ENCODE assay signal across 8 cellular contexts in the genomic region with DNA sequence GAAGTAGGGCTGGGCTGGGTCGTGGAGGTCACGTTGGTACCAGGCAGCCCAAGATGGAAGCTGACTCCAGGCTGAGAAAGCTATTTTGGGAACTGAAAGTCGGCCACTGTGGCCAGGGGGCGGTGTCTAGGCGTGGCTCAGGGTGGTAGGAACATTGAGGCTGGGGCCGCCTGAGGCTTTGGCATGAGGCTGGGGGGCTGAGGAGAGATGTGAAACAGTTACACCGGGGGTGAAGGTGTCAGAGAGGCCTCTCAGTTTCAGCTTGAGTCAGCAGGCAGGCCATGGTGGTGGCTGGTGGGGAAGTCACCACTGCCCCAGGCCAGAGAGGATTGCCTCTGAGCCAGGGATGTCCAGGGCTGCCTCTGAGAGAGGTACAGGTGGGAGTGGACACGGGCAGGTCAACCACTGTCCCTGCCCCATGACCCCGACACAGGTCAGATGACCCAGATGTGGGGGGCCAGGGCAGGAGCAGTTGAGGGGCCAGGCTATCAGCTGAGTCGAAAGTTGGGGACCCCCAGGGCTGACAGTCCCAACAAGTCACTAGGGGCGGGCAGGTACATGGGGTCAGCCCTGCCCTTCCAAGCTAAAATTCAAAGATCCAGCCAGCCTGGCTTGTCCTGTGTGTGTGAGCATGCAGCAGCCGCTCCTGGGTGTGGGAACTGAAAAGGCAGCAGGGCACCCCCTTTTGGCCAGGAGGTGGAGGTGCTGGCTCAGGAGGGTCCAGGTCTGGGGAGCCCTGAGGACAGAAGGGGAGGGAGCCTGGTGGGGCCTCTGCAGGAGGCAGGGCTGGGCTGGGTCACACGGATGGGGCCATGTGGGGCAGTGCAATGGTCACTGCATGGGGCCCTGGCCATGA. TPM values are rescaled to one million over a fixed set of nuclear protein-coding genes. Genes with fewer than 3 reads are reported as not detected.
A peak's percentile ranks its signal among the peaks of the same experiment; 100 is the strongest.
DNase-seq lines count a peak whose midpoint lies in the region; ATAC-seq and TF ChIP-seq lines count a peak whose summit lies in the region.

No MANE protein-coding gene starts in this region.

- peak; percentile 44 for TF ChIP-seq CTCF in AG10803 (conservative IDR thresholded peaks at IDR 0.05; ENCODE audit: low read length)

- intact Hi-C loops in sciatic nerve (cut with DNase I), result no loop called here

- peaks cover 27% of the 10 kb centered on the region for H3K36me3 ChIP-seq in MG63

- DNase-seq in AG10803 (ENCODE audit: low read depth) (no peak), OCI-M1 (lab: John Stamatoyannopoulos, UW) (peak; percentile 68), activated T-helper 1 cell treated with Interleukin-2 at 50 U/mL for 16 hours (ENCODE audit: low read depth) (peak; percentile 61), germinal center (ENCODE audit: low spot score) (peak; percentile 86), sciatic nerve (ENCODE audit: low spot score) (no peak), MG63 (no peak)

- ATAC-seq in GM18867 (IDR thresholded peaks at IDR 0.05; ENCODE audit: unreplicated experiment), result peak; percentile 74
- ATAC-seq in HG03039 (IDR thresholded peaks at IDR 0.05; ENCODE audit: unreplicated experiment), result peak; percentile 50
- ATAC-seq in sciatic nerve, result peak; percentile 30

- H3K9me3 ChIP-seq in MG63, result no peaks in the 10 kb centered on the region

- H3K27me3 ChIP-seq in MG63, result no peaks in the 10 kb centered on the region

- H3K4me3 ChIP-seq in AG10803 (ENCODE audit: low read length) (no peak overlapping the region), MG63 (no peak overlapping the region)

RNA-seq across cellular contexts. Expression of a gene that starts 7.2 kb away (rescaled TPM):
- total RNA-seq in sciatic nerve, result 1.5 TPM
- not detected in 2 replicates for total RNA-seq in MG63 (2014; rRNA removed; shearing (Covaris generic); ENCODE audit: low replicate concordance)

RNA-seq across cellular contexts. Expression of a gene that starts 12.6 kb away (rescaled TPM):
- 149 TPM for total RNA-seq in sciatic nerve
- 30.8 and 65.1 TPM in 2 replicates for total RNA-seq in MG63 (2014; rRNA removed; shearing (Covaris generic); ENCODE audit: low replicate concordance)

RNA-seq across cellular contexts. Expression of a gene that starts 16.1 kb away (rescaled TPM):
- 44.1 TPM for total RNA-seq in sciatic nerve
- total RNA-seq in MG63 (2014; rRNA removed; shearing (Covaris generic); ENCODE audit: low replicate concordance), result 45.5 and 66.6 TPM in 2 replicates

RNA-seq across cellular contexts. Expression of a gene that starts 18.1 kb away (rescaled TPM):
- 23.7 TPM for total RNA-seq in sciatic nerve
- total RNA-seq in MG63 (2014; rRNA removed; shearing (Covaris generic); ENCODE audit: low replicate concordance), result 51.1 and 90.7 TPM in 2 replicates

RNA-seq across cellular contexts. Expression of a gene that starts 25.6 kb away (rescaled TPM):
- 132 TPM for total RNA-seq in sciatic nerve
- total RNA-seq in MG63 (2014; rRNA removed; shearing (Covaris generic); ENCODE audit: low replicate concordance), result 22.2 and 48.8 TPM in 2 replicates

Comparison
In these comparisons a context has a peak if more than half of its experiments do, and no peak if none do; other contexts are left out.
1. DNase-seq: peak in OCI-M1 (single experiment), activated T-helper 1 cell treated with Interleukin-2 at 50 U/mL for 16 hours (single experiment) and germinal center (single experiment); none in AG10803 (single experiment), sciatic nerve (single experiment) and MG63 (single experiment).
2. Peak in every context shown above with its lines, with median percentiles within 50 percentile points of each other: ATAC-seq.